In the genomic region with DNA sequence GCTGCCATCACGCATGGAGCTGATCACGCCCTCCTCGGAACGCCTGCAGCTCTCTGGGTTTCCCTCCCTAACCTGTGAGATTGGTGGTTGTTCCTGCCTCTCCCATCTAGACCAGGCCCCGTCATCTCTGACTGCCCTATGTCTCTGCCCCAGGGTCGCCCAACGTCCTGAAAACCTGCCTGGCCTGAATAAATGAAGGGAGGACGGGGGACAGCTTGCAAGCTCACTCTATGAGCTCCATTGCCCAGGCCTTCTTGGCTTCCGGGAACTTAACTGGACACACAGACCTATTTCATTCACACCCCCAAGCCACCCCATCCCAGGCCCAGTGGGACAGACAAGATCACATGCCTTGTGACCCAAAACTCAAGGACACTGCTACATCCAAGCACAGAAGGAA, we compare ENCODE assay signal across 23 cellular contexts.
"Had no signal": no experiment of that assay in that cellular context is flagged by ENCODE, and none has a peak within 500 bp of the region (broad histone marks: within the 10 kb centered on the region; RNA-seq: fewer than 3 reads in every experiment).

No MANE protein-coding gene starts in this region.

- H3K4me1 Mint-ChIP-seq: immature natural killer cell; stimulated activated effector memory CD8-positive, alpha-beta T cell treated with anti-CD3 and anti-CD28 coated beads, Interleukin-12 subunit alpha, Interleukin-12 subunit beta, amount 100 ng/mL, for 72 hours had no signal

- H3K9ac ChIP-seq: neural progenitor cell, parathyroid adenoma had no signal

- H3K36me3 ChIP-seq: neural progenitor cell, right lobe of liver, suprapubic skin, thyroid gland, upper lobe of left lung had no signal

- H3K4me1 ChIP-seq: foreskin keratinocyte, neural progenitor cell, parathyroid adenoma, right lobe of liver had no signal

- H3K27me3 ChIP-seq: right lobe of liver, suprapubic skin, thyroid gland, upper lobe of left lung had no signal

- H3K36me3 Mint-ChIP-seq: immature natural killer cell; natural killer cell treated with Interleukin-12 subunit alpha and Interleukin-12 subunit beta and Interleukin-15 and Interleukin-18, amount 100 ng/mL, for 72 hours; neural progenitor cell; stimulated activated effector memory CD8-positive, alpha-beta T cell treated with anti-CD3 and anti-CD28 coated beads, Interleukin-12 subunit alpha, Interleukin-12 subunit beta, amount 100 ng/mL, for 72 hours had no signal

- H2AFZ ChIP-seq: neural progenitor cell, parathyroid adenoma had no signal

- H3K79me2 ChIP-seq: parathyroid adenoma had no signal

- H3K9me3 Mint-ChIP-seq: dendritic cell treated with granulocyte-macrophage colony-stimulating factor and Interleukin-4, amounts not matched to agents 40 ng/mL and 50 ng/mL, for 4 days; immature natural killer cell; natural killer cell treated with Interleukin-12 subunit alpha and Interleukin-12 subunit beta and Interleukin-15 and Interleukin-18, amount 100 ng/mL, for 72 hours; stimulated activated effector memory CD8-positive, alpha-beta T cell treated with anti-CD3 and anti-CD28 coated beads, Interleukin-12 subunit alpha, Interleukin-12 subunit beta, amount 100 ng/mL, for 72 hours had no signal

- H3K4me2 ChIP-seq: neural progenitor cell had no signal

- H3K9me3 ChIP-seq: psoas muscle, right lobe of liver, suprapubic skin, thyroid gland, upper lobe of left lung had no signal

- H3K4me3 Mint-ChIP-seq: dendritic cell treated with granulocyte-macrophage colony-stimulating factor and Interleukin-4, amounts not matched to agents 40 ng/mL and 50 ng/mL, for 4 days; immature natural killer cell; natural killer cell treated with Interleukin-12 subunit alpha and Interleukin-12 subunit beta and Interleukin-15 and Interleukin-18, amount 100 ng/mL, for 72 hours; neural progenitor cell; stimulated activated effector memory CD8-positive, alpha-beta T cell treated with anti-CD3 and anti-CD28 coated beads, Interleukin-12 subunit alpha, Interleukin-12 subunit beta, amount 100 ng/mL, for 72 hours had no signal

- H3K27ac Mint-ChIP-seq: dendritic cell treated with granulocyte-macrophage colony-stimulating factor and Interleukin-4, amounts not matched to agents 40 ng/mL and 50 ng/mL, for 4 days; immature natural killer cell; natural killer cell treated with Interleukin-12 subunit alpha and Interleukin-12 subunit beta and Interleukin-15 and Interleukin-18, amount 100 ng/mL, for 72 hours; neural progenitor cell; stimulated activated effector memory CD8-positive, alpha-beta T cell treated with anti-CD3 and anti-CD28 coated beads, Interleukin-12 subunit alpha, Interleukin-12 subunit beta, amount 100 ng/mL, for 72 hours had no signal

- H3K4me3 ChIP-seq: lung, neural progenitor cell, psoas muscle, right lobe of liver, suprapubic skin, thyroid gland, upper lobe of left lung had no signal

- ATAC-seq: foreskin keratinocyte; left cardiac atrium; left ventricle myocardium superior; psoas muscle; right lobe of liver; stimulated activated effector memory CD8-positive, alpha-beta T cell treated with anti-CD3 and anti-CD28 coated beads, Interleukin-12 subunit alpha, Interleukin-12 subunit beta, amount 100 ng/mL, for 72 hours; stimulated activated naive CD8-positive, alpha-beta T cell treated with anti-CD3 and anti-CD28 coated beads, Interleukin-15, Interleukin-2, amounts not matched to agents 100 U/mL and 50 U/mL, for 24 hours had no signal

- H3K27ac ChIP-seq: foreskin keratinocyte, neural progenitor cell, parathyroid adenoma, psoas muscle, right lobe of liver, suprapubic skin, thyroid gland, upper lobe of left lung had no signal

- DNase-seq: erythroblast; foreskin keratinocyte; immature natural killer cell; kidney; left cardiac atrium; left ventricle myocardium superior; mesenchymal stem cell; nucleus accumbens; psoas muscle; retina; stimulated activated CD4-positive, alpha-beta T cell treated with anti-CD3 and anti-CD28 coated beads, Interleukin-4, amount 100 ng/mL, for 1 hour; stimulated activated CD8-positive, alpha-beta memory T cell treated with anti-CD3 and anti-CD28 coated beads, Interleukin-4, amount 100 ng/mL, for 48 hours; stimulated activated naive CD8-positive, alpha-beta T cell treated with anti-CD3 and anti-CD28 coated beads, Interleukin-15, Interleukin-2, amounts not matched to agents 100 U/mL and 50 U/mL, for 24 hours; thyroid gland; upper lobe of left lung had no signal
